ENCODE assay signal across 9 cellular contexts in the genomic region with DNA sequence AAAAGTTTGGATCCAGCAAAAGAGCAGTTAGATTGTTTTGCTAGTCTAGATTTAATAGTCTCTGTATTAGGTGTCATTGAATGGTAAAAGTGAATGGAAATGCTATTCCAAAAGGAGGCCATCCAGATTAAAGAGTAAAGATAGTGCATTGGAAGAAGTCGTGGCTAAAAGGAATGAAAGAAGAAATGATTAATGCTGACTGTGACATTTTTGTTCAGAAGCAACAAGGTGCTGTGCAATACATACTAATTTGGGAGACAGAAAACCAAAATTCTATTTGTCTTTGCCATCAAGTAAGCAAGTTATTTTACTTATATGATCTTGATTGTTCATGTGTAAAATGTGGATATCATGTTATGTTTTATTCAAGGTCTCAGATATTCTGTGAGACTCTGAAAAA.
"Had no signal": no experiment of that assay in that cellular context is flagged by ENCODE, and none has a peak within 500 bp of the region (broad histone marks: within the 10 kb centered on the region; RNA-seq: fewer than 3 reads in every experiment).

No MANE protein-coding gene starts in this region.

- ATAC-seq: effector memory CD8-positive, alpha-beta T cell had no signal

- H3K4me3 Mint-ChIP-seq: effector memory CD8-positive, alpha-beta T cell; stimulated activated naive CD8-positive, alpha-beta T cell treated with anti-CD3 and anti-CD28 coated beads, Interleukin-15, amount 100 ng/mL, for 72 hours had no signal

- H3K9me3 Mint-ChIP-seq: effector memory CD8-positive, alpha-beta T cell; stimulated activated naive CD8-positive, alpha-beta T cell treated with anti-CD3 and anti-CD28 coated beads, Interleukin-15, amount 100 ng/mL, for 72 hours had no signal

- DNase-seq: activated CD8-positive, alpha-beta memory T cell treated with anti-CD3 and anti-CD28 coated beads, Interleukin-2, amount 50 U/mL, for 48 hours; activated naive CD4-positive, alpha-beta T cell treated with Interleukin-2 at 50 U/mL for 16 hours; amniotic stem cell; effector memory CD8-positive, alpha-beta T cell; left ventricle myocardium superior; stimulated activated CD4-positive, alpha-beta T cell treated with anti-CD3 and anti-CD28 coated beads, Interleukin-2, amount 100 ng/mL, for 24 hours; stimulated activated naive CD8-positive, alpha-beta T cell treated with anti-CD3 and anti-CD28 coated beads, Interleukin-15, amount 100 ng/mL, for 72 hours; transverse colon; uterus had no signal

- H3K27me3 Mint-ChIP-seq: effector memory CD8-positive, alpha-beta T cell; stimulated activated naive CD8-positive, alpha-beta T cell treated with anti-CD3 and anti-CD28 coated beads, Interleukin-15, amount 100 ng/mL, for 72 hours had no signal
